ENCODE assay signal across 13 cellular contexts in the genomic region with DNA sequence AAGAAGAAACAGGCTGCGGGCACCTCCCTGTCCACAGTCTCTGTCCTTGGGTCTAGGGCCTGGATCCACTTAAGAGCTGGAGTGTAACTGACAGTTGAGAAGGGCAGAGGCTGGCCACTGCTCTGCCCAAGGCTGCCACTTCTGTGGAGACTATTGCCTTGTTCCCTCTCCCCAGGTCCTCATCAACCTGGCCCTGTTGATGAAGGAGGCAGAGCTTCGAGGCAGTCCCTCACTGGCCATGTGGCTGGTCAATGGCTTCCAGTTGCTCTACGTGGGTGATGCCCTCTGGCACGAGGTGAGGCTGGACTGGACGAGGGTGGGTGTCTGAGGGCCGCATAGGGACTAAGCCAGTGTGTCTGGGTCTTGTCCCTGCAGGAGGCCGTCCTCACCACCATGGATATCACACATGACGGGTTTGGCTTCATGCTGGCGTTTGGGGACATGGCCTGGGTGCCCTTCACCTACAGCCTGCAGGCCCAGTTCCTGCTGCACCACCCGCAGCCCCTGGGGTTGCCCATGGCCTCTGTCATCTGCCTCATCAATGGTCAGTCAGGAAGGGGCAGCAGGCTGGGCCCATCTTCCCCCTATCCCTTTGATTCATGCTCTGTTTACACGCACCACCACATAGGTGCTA. TPM values are rescaled to one million over a fixed set of nuclear protein-coding genes. Genes with fewer than 3 reads are reported as not detected.
DNase-seq lines count a peak whose midpoint lies in the region; ATAC-seq and TF ChIP-seq lines count a peak whose summit lies in the region.
"Had no signal": no experiment of that assay in that cellular context is flagged by ENCODE, and none has a peak within 500 bp of the region (broad histone marks: within the 10 kb centered on the region; RNA-seq: fewer than 3 reads in every experiment).

No MANE protein-coding gene starts in this region.

- H3K9me3 Mint-ChIP-seq in natural killer cell treated with Interleukin-12 subunit alpha and Interleukin-12 subunit beta and Interleukin-15 and Interleukin-18, amount 100 ng/mL, for 72 hours: no peaks in the 10 kb centered on the region
- H3K9me3 Mint-ChIP-seq in natural killer cell (no peaks in the 10 kb centered on the region), brain (peaks cover 0 to 9% (median 0%) of the 10 kb centered on the region in 5 experiments), type B pancreatic cell (no peaks in the 10 kb centered on the region)
- no peaks in the 10 kb centered on the region for H3K9me3 Mint-ChIP-seq in activated CD8-positive, alpha-beta memory T cell treated with anti-CD3 and anti-CD28 coated beads, Interleukin-2, amount 10 ng/mL, durations not matched to agents 7 days and 5 days (ENCODE audit: low read depth)
- H3K9me3 Mint-ChIP-seq: endodermal cell had no signal

- peaks cover 7% of the 10 kb centered on the region for H3K36me3 Mint-ChIP-seq in natural killer cell treated with Interleukin-12 subunit alpha and Interleukin-12 subunit beta and Interleukin-15 and Interleukin-18, amount 100 ng/mL, for 72 hours
- H3K36me3 Mint-ChIP-seq in natural killer cell (no peaks in the 10 kb centered on the region), brain (peaks cover 22% of the 10 kb centered on the region), type B pancreatic cell (peaks cover 9% of the 10 kb centered on the region)
- H3K36me3 Mint-ChIP-seq in activated CD8-positive, alpha-beta memory T cell treated with anti-CD3 and anti-CD28 coated beads, Interleukin-2, amount 10 ng/mL, durations not matched to agents 7 days and 5 days: peaks cover 10% of the 10 kb centered on the region

- DNase-seq in natural killer cell treated with Interleukin-12 subunit alpha and Interleukin-12 subunit beta and Interleukin-15 and Interleukin-18, amount 100 ng/mL, for 72 hours (ENCODE audit: low spot score): peak; percentile 53
- no peak for DNase-seq in natural killer cell
- no peak for DNase-seq in type B pancreatic cell (ENCODE audit: extremely low spot score, unreplicated experiment)
- no peak for DNase-seq in activated CD8-positive, alpha-beta memory T cell treated with anti-CD3 and anti-CD28 coated beads, Interleukin-2, amount 10 ng/mL, durations not matched to agents 7 days and 5 days
- no peak for DNase-seq in stimulated activated CD4-positive, alpha-beta T cell treated with anti-CD3 and anti-CD28 coated beads, Interleukin-4, amount 100 ng/mL, for 1 hour
- DNase-seq: DMS79, endodermal cell, NCI-H1105, OCI-M1, retina, stomach had no signal

- peak overlapping the region; percentile 12 for H3K4me3 Mint-ChIP-seq in natural killer cell treated with Interleukin-12 subunit alpha and Interleukin-12 subunit beta and Interleukin-15 and Interleukin-18, amount 100 ng/mL, for 72 hours
- H3K4me3 Mint-ChIP-seq in natural killer cell (no peak overlapping the region), brain (peak overlapping the region; percentile 93 to 98 (median 95)), type B pancreatic cell (peak overlapping the region; percentile 92)
- H3K4me3 Mint-ChIP-seq in activated CD8-positive, alpha-beta memory T cell treated with anti-CD3 and anti-CD28 coated beads, Interleukin-2, amount 10 ng/mL, durations not matched to agents 7 days and 5 days: no peak overlapping the region

- H3K4me1 Mint-ChIP-seq in natural killer cell treated with Interleukin-12 subunit alpha and Interleukin-12 subunit beta and Interleukin-15 and Interleukin-18, amount 100 ng/mL, for 72 hours (ENCODE audit: low read depth in 2 of 2): peaks cover 32 to 33% of the 10 kb centered on the region in 2 donors
- H3K4me1 Mint-ChIP-seq in natural killer cell (peaks cover 43 to 50% of the 10 kb centered on the region in 2 donors), brain (peaks cover 68% of the 10 kb centered on the region), type B pancreatic cell (ENCODE audit: unreplicated experiment) (peaks cover 24% of the 10 kb centered on the region)
- peaks cover 61% of the 10 kb centered on the region for H3K4me1 Mint-ChIP-seq in activated CD8-positive, alpha-beta memory T cell treated with anti-CD3 and anti-CD28 coated beads, Interleukin-2, amount 10 ng/mL, durations not matched to agents 7 days and 5 days

- CTCF ChIA-PET in activated CD8-positive, alpha-beta memory T cell treated with anti-CD3 and anti-CD28 coated beads, Interleukin-2, amount 10 ng/mL, durations not matched to agents 7 days and 5 days (lab: Charles Lee): interaction anchor here (4.8 to 5.4 kb wide), 3 partner anchors 14 to 101 kb away, joined by 29 to 114 read pairs (median 68); a partner anchor contains a TSS

- no peak for TF ChIP-seq CTCF in natural killer cell (IDR thresholded peaks at IDR 0.05)
- TF ChIP-seq CTCF in brain (conservative IDR thresholded peaks at IDR 0.05): no peak
- no peak for TF ChIP-seq CTCF in type B pancreatic cell (conservative IDR thresholded peaks at IDR 0.05)

- intact Hi-C loops in natural killer cell (cut with micrococcal nuclease): loop anchor here (5.0 to 10.0 kb wide), 4 partner anchors 87 to 340 kb away; a partner anchor contains a TSS

- no peak for ATAC-seq in natural killer cell treated with Interleukin-12 subunit alpha and Interleukin-12 subunit beta and Interleukin-15 and Interleukin-18, amount 100 ng/mL, for 72 hours
- no peak for ATAC-seq in natural killer cell
- ATAC-seq in activated CD8-positive, alpha-beta memory T cell treated with anti-CD3 and anti-CD28 coated beads, Interleukin-2, amount 10 ng/mL, durations not matched to agents 7 days and 5 days: no peak
- ATAC-seq: SK-N-SH treated with all-trans-retinoic acid at 6 μM for 48 hours had no signal

- no peaks in the 10 kb centered on the region for H3K27me3 Mint-ChIP-seq in natural killer cell treated with Interleukin-12 subunit alpha and Interleukin-12 subunit beta and Interleukin-15 and Interleukin-18, amount 100 ng/mL, for 72 hours
- no peaks in the 10 kb centered on the region for H3K27me3 Mint-ChIP-seq in natural killer cell (ENCODE audit: low read depth in 2 of 2)
- peaks cover 6% of the 10 kb centered on the region for H3K27me3 Mint-ChIP-seq in brain
- peaks cover 7% of the 10 kb centered on the region for H3K27me3 Mint-ChIP-seq in type B pancreatic cell
- no peaks in the 10 kb centered on the region for H3K27me3 Mint-ChIP-seq in activated CD8-positive, alpha-beta memory T cell treated with anti-CD3 and anti-CD28 coated beads, Interleukin-2, amount 10 ng/mL, durations not matched to agents 7 days and 5 days

- H3K27ac Mint-ChIP-seq in natural killer cell treated with Interleukin-12 subunit alpha and Interleukin-12 subunit beta and Interleukin-15 and Interleukin-18, amount 100 ng/mL, for 72 hours: no peak overlapping the region
- H3K27ac Mint-ChIP-seq in natural killer cell: no peak overlapping the region
- H3K27ac Mint-ChIP-seq in brain: peak overlapping the region in 4 of 5 experiments; percentile 55 to 96 (median 83)
- peak overlapping the region; percentile 91 for H3K27ac Mint-ChIP-seq in type B pancreatic cell
- H3K27ac Mint-ChIP-seq in activated CD8-positive, alpha-beta memory T cell treated with anti-CD3 and anti-CD28 coated beads, Interleukin-2, amount 10 ng/mL, durations not matched to agents 7 days and 5 days: no peak overlapping the region
- H3K27ac Mint-ChIP-seq: endodermal cell had no signal

RNA-seq across cellular contexts. Expression of a gene that starts 2.8 kb away (rescaled TPM):
- 10 to 100 TPM in 1 of 2 donors, 1 to 10 TPM in 1; 9.8 to 23.7 TPM for total RNA-seq in natural killer cell treated with Interleukin-12 subunit alpha and Interleukin-12 subunit beta and Interleukin-15 and Interleukin-18, amount 100 ng/mL, for 72 hours
- total RNA-seq in natural killer cell (1 to 10 TPM; 5.6 to 6.8 (median 6.1) TPM), type B pancreatic cell (ENCODE audit: low replicate concordance) (11.4 and 12.2 TPM in 2 replicates)
- 14.0 TPM for polyA plus RNA-seq in brain (ENCODE audit: insufficient read depth, low read depth, low replicate concordance)
- total RNA-seq in activated CD8-positive, alpha-beta memory T cell treated with anti-CD3 and anti-CD28 coated beads, Interleukin-2, amount 10 ng/mL, durations not matched to agents 7 days and 5 days: 10 to 100 TPM; 10.5 to 13.5 TPM

RNA-seq across cellular contexts. Expression of a gene that starts 3.0 kb away (rescaled TPM):
- total RNA-seq in natural killer cell treated with Interleukin-12 subunit alpha and Interleukin-12 subunit beta and Interleukin-15 and Interleukin-18, amount 100 ng/mL, for 72 hours: 10 to 100 TPM; 18.6 to 30.7 TPM
- total RNA-seq in natural killer cell: 10 to 100 TPM; 17.0 to 23.2 (median 18.6) TPM
- 143 TPM for polyA plus RNA-seq in brain (ENCODE audit: insufficient read depth, low read depth, low replicate concordance)
- total RNA-seq in type B pancreatic cell (ENCODE audit: low replicate concordance): 52.2 and 61.3 TPM in 2 replicates
- 10 to 100 TPM; 21.0 to 26.2 TPM for total RNA-seq in activated CD8-positive, alpha-beta memory T cell treated with anti-CD3 and anti-CD28 coated beads, Interleukin-2, amount 10 ng/mL, durations not matched to agents 7 days and 5 days

RNA-seq across cellular contexts. Expression of a gene that starts 7.3 kb away (rescaled TPM):
- total RNA-seq in natural killer cell treated with Interleukin-12 subunit alpha and Interleukin-12 subunit beta and Interleukin-15 and Interleukin-18, amount 100 ng/mL, for 72 hours: 100 to 1,000 TPM; 681 to 986 TPM
- total RNA-seq in natural killer cell (100 to 1,000 TPM; 724 to 977 (median 968) TPM), type B pancreatic cell (ENCODE audit: low replicate concordance) (758 and 795 TPM in 2 replicates)
- 1,714 TPM for polyA plus RNA-seq in brain (ENCODE audit: insufficient read depth, low read depth, low replicate concordance)
- total RNA-seq in activated CD8-positive, alpha-beta memory T cell treated with anti-CD3 and anti-CD28 coated beads, Interleukin-2, amount 10 ng/mL, durations not matched to agents 7 days and 5 days: 100 to 1,000 TPM; 899 to 972 TPM

RNA-seq across cellular contexts. Expression of a gene that starts 7.5 kb away (rescaled TPM):
- 10 to 100 TPM; 77.8 to 80.4 TPM for total RNA-seq in natural killer cell treated with Interleukin-12 subunit alpha and Interleukin-12 subunit beta and Interleukin-15 and Interleukin-18, amount 100 ng/mL, for 72 hours
- total RNA-seq in natural killer cell: 10 to 100 TPM; 36.8 to 37.5 (median 36.9) TPM
- polyA plus RNA-seq in brain (ENCODE audit: insufficient read depth, low read depth, low replicate concordance): 101 TPM
- 49.1 and 54.8 TPM in 2 replicates for total RNA-seq in type B pancreatic cell (ENCODE audit: low replicate concordance)
- total RNA-seq in activated CD8-positive, alpha-beta memory T cell treated with anti-CD3 and anti-CD28 coated beads, Interleukin-2, amount 10 ng/mL, durations not matched to agents 7 days and 5 days: 10 to 100 TPM; 42.0 to 61.7 TPM

RNA-seq across cellular contexts. Expression of a gene that starts 18.6 kb away (rescaled TPM):
- 100 to 1,000 TPM; 132 to 149 TPM for total RNA-seq in natural killer cell treated with Interleukin-12 subunit alpha and Interleukin-12 subunit beta and Interleukin-15 and Interleukin-18, amount 100 ng/mL, for 72 hours
- total RNA-seq in natural killer cell (100 to 1,000 TPM; 180 to 197 (median 184) TPM), type B pancreatic cell (ENCODE audit: low replicate concordance) (96.3 and 104 TPM in 2 replicates)
- 211 TPM for polyA plus RNA-seq in brain (ENCODE audit: insufficient read depth, low read depth, low replicate concordance)
- 100 to 1,000 TPM; 104 to 116 TPM for total RNA-seq in activated CD8-positive, alpha-beta memory T cell treated with anti-CD3 and anti-CD28 coated beads, Interleukin-2, amount 10 ng/mL, durations not matched to agents 7 days and 5 days

Comparison
In these comparisons a context has a peak if more than half of its experiments do, and no peak if none do; other contexts are left out.
1. H3K4me3 Mint-ChIP-seq: peak in natural killer cell treated with Interleukin-12 subunit alpha and Interleukin-12 subunit beta and Interleukin-15 and Interleukin-18, amount 100 ng/mL, for 72 hours (single experiment), brain (5 of 5) and type B pancreatic cell (single experiment); none in natural killer cell (single experiment) and activated CD8-positive, alpha-beta memory T cell treated with anti-CD3 and anti-CD28 coated beads, Interleukin-2, amount 10 ng/mL, durations not matched to agents 7 days and 5 days (single experiment).
2. H3K27ac Mint-ChIP-seq: peak in brain (4 of 5) and type B pancreatic cell (single experiment); none in natural killer cell treated with Interleukin-12 subunit alpha and Interleukin-12 subunit beta and Interleukin-15 and Interleukin-18, amount 100 ng/mL, for 72 hours (0 of 2), natural killer cell (0 of 2) and activated CD8-positive, alpha-beta memory T cell treated with anti-CD3 and anti-CD28 coated beads, Interleukin-2, amount 10 ng/mL, durations not matched to agents 7 days and 5 days (single experiment).